ENCODE assay signal across 2 cellular contexts in the genomic region with DNA sequence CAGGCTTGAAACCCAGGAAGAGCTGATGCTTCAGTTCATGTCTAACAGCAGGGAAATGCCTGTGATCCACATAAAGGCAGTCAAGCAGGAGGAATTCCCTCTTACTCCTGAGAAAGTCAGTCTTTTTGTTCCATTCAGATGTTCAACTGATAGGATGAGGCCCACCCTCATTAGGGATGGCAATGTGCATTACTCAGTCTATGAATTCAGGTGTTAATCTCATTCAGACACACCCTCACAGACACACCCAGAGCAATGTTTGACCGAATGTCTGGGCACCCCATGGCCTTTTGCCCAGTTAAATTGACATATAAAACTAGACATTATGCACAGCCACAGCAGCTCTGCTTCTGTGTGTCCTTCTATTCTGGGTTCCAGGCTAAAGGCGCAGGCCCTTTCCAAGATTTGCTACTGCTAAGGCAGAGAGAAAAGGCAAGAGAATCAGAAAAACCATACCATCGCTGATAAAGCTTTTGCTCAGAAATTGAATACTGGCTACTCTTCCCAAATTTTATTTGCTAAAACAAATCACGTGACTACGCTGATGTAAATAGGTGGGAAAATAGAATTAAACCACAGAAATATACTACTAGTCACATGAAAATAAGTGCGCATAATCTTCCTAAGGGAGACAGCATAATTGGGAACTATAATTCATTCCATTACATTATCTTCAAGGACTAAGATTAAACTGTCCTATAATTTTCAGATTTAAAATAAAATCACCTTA.
TF ChIP-seq lines count a peak whose summit lies in the region.

No MANE protein-coding gene starts in this region.

TF ChIP-seq in HepG2, 621 proteins besides CTCF, POLR2A, EP300 and RAD21:
- no peak for TF ChIP-seq TCF12 (IDR thresholded peaks at IDR 0.05)
- no peak for TF ChIP-seq TCF12 (CRISPR knock-in tag; IDR thresholded peaks at IDR 0.05)
- TF ChIP-seq RAD51 (IDR thresholded peaks at IDR 0.05; ENCODE audit: borderline replicate concordance) = peak; percentile 66; the same call in 1 of the 2 replicates

TF ChIP-seq in K562, 482 proteins besides CTCF, POLR2A, EP300 and RAD21:
- TF ChIP-seq ZNF133 (CRISPR knock-in tag; IDR thresholded peaks at IDR 0.05) = no peak
- TF ChIP-seq ZNF134 (CRISPR knock-in tag; conservative IDR thresholded peaks at IDR 0.05) = peak; percentile 87
- TF ChIP-seq TFE3 (CRISPR knock-in tag; IDR thresholded peaks at IDR 0.05) = peak; percentile 89
- TF ChIP-seq RAD51 (IDR thresholded peaks at IDR 0.05; ENCODE audit: borderline replicate concordance, low read depth) = peak; percentile 57; the same call in 1 of the 2 replicates
- TF ChIP-seq TOE1 (IDR thresholded peaks at IDR 0.05; ENCODE audit: borderline replicate concordance) = peak; percentile 46; the same call in 1 of the 2 replicates
- TF ChIP-seq TOE1 (CRISPR knock-in tag; IDR thresholded peaks at IDR 0.05; ENCODE audit: borderline replicate concordance, low read depth) = no peak
TF ChIP-seq in K562: peak in this region for 4.
